In the genomic region with DNA sequence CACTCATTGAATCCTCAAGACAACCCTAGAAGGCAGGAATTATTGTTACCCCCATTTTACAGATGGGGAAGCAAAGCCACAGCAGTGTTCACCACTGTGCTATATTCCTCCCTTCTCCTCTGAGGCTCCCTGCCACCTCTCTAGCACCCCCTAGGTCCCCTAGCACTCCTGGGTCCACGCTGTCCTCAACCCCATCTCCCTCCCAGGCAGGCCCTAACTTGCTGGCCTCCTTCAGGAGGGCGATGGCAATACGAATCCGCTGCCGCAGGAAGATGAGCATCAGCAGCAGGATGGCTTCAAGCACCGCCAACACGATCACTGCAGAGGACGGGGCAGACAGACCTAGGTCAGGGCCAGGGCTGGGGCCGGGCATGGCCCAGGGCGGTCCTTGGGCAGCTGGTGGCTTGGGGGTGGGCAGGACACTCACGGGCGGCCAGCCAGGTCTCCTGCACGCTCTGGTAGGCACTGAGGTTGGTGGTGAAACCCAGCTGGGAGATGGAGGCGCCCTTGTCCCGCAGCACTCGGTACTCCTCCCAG, we compare ENCODE assay signal across 15 cellular contexts. TPM values are rescaled to one million over a fixed set of nuclear protein-coding genes. Genes with fewer than 3 reads are reported as not detected.
DNase-seq lines count a peak whose midpoint lies in the region; ATAC-seq and TF ChIP-seq lines count a peak whose summit lies in the region.
"Had no signal": no experiment of that assay in that cellular context is flagged by ENCODE, and none has a peak within 500 bp of the region (broad histone marks: within the 10 kb centered on the region; RNA-seq: fewer than 3 reads in every experiment).

No MANE protein-coding gene starts in this region.

- no peaks in the 10 kb centered on the region for H3K79me2 ChIP-seq in DOHH2 (ENCODE audit: control insufficient read depth, low read length)

- no peak for TF ChIP-seq POLR2A in IMR-90 (IDR thresholded peaks at IDR 0.05; ENCODE audit: low read depth, low read length)
- no peak for TF ChIP-seq POLR2A in adrenal gland (IDR thresholded peaks at IDR 0.05)

- intact Hi-C loops in IMR-90 (cut with micrococcal nuclease): no loop called here
- intact Hi-C loops in adrenal gland (cut with DNase I): no loop called here

- H3K4me3 ChIP-seq in DOHH2 (ENCODE audit: low read length): no peak overlapping the region
- no peak overlapping the region for H3K4me3 ChIP-seq in IMR-90 (ENCODE audit: insufficient read depth, low read depth, low read length)
- no peak overlapping the region for H3K4me3 ChIP-seq in adrenal gland
- H3K4me3 ChIP-seq: gastroesophageal sphincter, sigmoid colon had no signal

- WGBS in IMR-90 (ENCODE audit: extremely low coverage in 2 of 2, insufficient read length in 1 of 2), 2 experiments: 63% methylated on average over 12 of the region's 16 CpGs; no CpG with 5 or more reads in 1 of the 2 experiments
- WGBS in adrenal gland, 4 donors: 44 to 50% (median 46%) methylated on average over 11 to 16 of the region's 16 CpGs

- H3K9me3 Mint-ChIP-seq in mesothelial cell of epicardium: no peaks in the 10 kb centered on the region
- H3K9me3 Mint-ChIP-seq: activated B cell treated with CpG ODN at 0.5 μM for 24 hours; activated T-cell treated with anti-CD3 and anti-CD28 coated beads, Interleukin-2, amount 50 U/mL, for 24 hours; CD14-positive monocyte had no signal

- H3K23ac ChIP-seq in IMR-90 (ENCODE audit: low read depth, low read length): no peak overlapping the region

- no peak for DNase-seq in IMR-90
- peak in 6 of 7 donors; percentile 68 to 85 (median 78) for DNase-seq in adrenal gland
- no peak for DNase-seq in mesothelial cell of epicardium (ENCODE audit: low spot score in 2 of 2, unreplicated experiment in 2 of 2)
- DNase-seq in activated naive CD4-positive, alpha-beta T cell (lab: John Stamatoyannopoulos, UW): no peak
- DNase-seq in activated T-cell treated with anti-CD3 and anti-CD28 coated beads, Interleukin-2, amount 50 U/mL, for 1 hour: no peak
- no peak for DNase-seq in CD1c-positive myeloid dendritic cell (ENCODE audit: extremely low spot score)
- DNase-seq: activated B cell treated with CpG ODN at 0.5 μM for 24 hours; activated T-cell treated with anti-CD3 and anti-CD28 coated beads, Interleukin-2, amount 50 U/mL, for 24 hours; kidney glomerular epithelial cell; SIG-M5; sigmoid colon had no signal

- H2AFZ ChIP-seq in IMR-90 (replicated peaks; ENCODE audit: low read length, poor library complexity): peak overlapping the region; percentile 87

- H3K56ac ChIP-seq in IMR-90 (ENCODE audit: extremely low read depth, insufficient read depth, low read length): no peak overlapping the region

- H3F3A ChIP-seq in DOHH2 (ENCODE audit: control insufficient read depth, insufficient read depth): no peaks in the 10 kb centered on the region

- H3K36me3 ChIP-seq in DOHH2 (ENCODE audit: control insufficient read depth, low read length): no peaks in the 10 kb centered on the region
- H3K36me3 ChIP-seq in IMR-90 (ENCODE audit: control insufficient read depth, insufficient read depth, low read length): no peaks in the 10 kb centered on the region
- H3K36me3 ChIP-seq in adrenal gland (replicated peaks in 1 of 2): no peaks in the 10 kb centered on the region
- H3K36me3 ChIP-seq: gastroesophageal sphincter, sigmoid colon had no signal

- no peak for TF ChIP-seq RAD21 in IMR-90 (IDR thresholded peaks at IDR 0.05; ENCODE audit: low read length)

- no peaks in the 10 kb centered on the region for H3K27me3 Mint-ChIP-seq in mesothelial cell of epicardium (ENCODE audit: low read depth)
- H3K27me3 Mint-ChIP-seq: activated T-cell treated with anti-CD3 and anti-CD28 coated beads, Interleukin-2, amount 50 U/mL, for 24 hours had no signal

- H2BK15ac ChIP-seq in IMR-90 (ENCODE audit: low read depth, low read length): no peak overlapping the region

- H3K4me1 Mint-ChIP-seq in mesothelial cell of epicardium: peaks cover 6% of the 10 kb centered on the region
- H3K4me1 Mint-ChIP-seq: activated B cell treated with CpG ODN at 0.5 μM for 24 hours, CD14-positive monocyte had no signal

- no peaks in the 10 kb centered on the region for H3K9me2 ChIP-seq in DOHH2 (replicated peaks; ENCODE audit: control insufficient read depth, low read length)

- H4K20me1 ChIP-seq in DOHH2 (ENCODE audit: control insufficient read depth, insufficient read depth, low read depth, low read length) (no peaks in the 10 kb centered on the region), IMR-90 (ENCODE audit: insufficient read depth, low read length) (no peaks in the 10 kb centered on the region)

- H3K4me1 ChIP-seq in DOHH2 (ENCODE audit: control insufficient read depth, low read length): peaks cover 14% of the 10 kb centered on the region
- H3K4me1 ChIP-seq in IMR-90 (ENCODE audit: control insufficient read depth, insufficient read depth, low read length): peaks cover 8% of the 10 kb centered on the region
- peaks cover 16 to 20% of the 10 kb centered on the region in 2 donors for H3K4me1 ChIP-seq in adrenal gland (replicated peaks in 1 of 2)
- H3K4me1 ChIP-seq: gastroesophageal sphincter had no signal

- H3K27me3 ChIP-seq in DOHH2 (ENCODE audit: control insufficient read depth, low read length) (peaks cover 14% of the 10 kb centered on the region), IMR-90 (ENCODE audit: control insufficient read depth, insufficient read depth, low read length) (no peaks in the 10 kb centered on the region), adrenal gland (no peaks in the 10 kb centered on the region)
- H3K27me3 ChIP-seq: sigmoid colon had no signal

- H3K9me3 ChIP-seq in DOHH2 (ENCODE audit: control insufficient read depth, insufficient read depth, low read length) (no peaks in the 10 kb centered on the region), IMR-90 (ENCODE audit: control insufficient read depth, insufficient read depth, low read length) (no peaks in the 10 kb centered on the region), adrenal gland (replicated peaks in 1 of 3) (no peaks in the 10 kb centered on the region)
- H3K9me3 ChIP-seq: gastroesophageal sphincter, sigmoid colon had no signal

- peak overlapping the region in 1 of 2 experiments; percentile 60; a peak in 1 of 4 replicates for H4K8ac ChIP-seq in IMR-90 (ENCODE audit: low read depth in 2 of 2, low read length in 2 of 2)

- H3K79me1 ChIP-seq in IMR-90 (ENCODE audit: low read depth in 1 of 2, low read length in 2 of 2): no peaks in the 10 kb centered on the region

- H3K27ac Mint-ChIP-seq in mesothelial cell of epicardium: peak overlapping the region; percentile 47
- H3K27ac Mint-ChIP-seq: activated B cell treated with CpG ODN at 0.5 μM for 24 hours; activated T-cell treated with anti-CD3 and anti-CD28 coated beads, Interleukin-2, amount 50 U/mL, for 24 hours had no signal

- dilution Hi-C loops in IMR-90 (cut with HindIII; ENCODE audit: low sequenced_read_pairs, unreplicated experiment): no loop called here

- CTCF ChIA-PET in IMR-90 (lab: Yijun Ruan, JAX): interaction anchor here (0.6 kb wide), 1 partner anchor 116 kb away, joined by 4 read pairs; no protein-coding TSS in a partner anchor

- H3K27ac ChIP-seq in DOHH2 (ENCODE audit: low read depth, low read length) (no peak overlapping the region), IMR-90 (ENCODE audit: insufficient read depth, low read length) (no peak overlapping the region), adrenal gland (peak overlapping the region in 4 of 5 donors; percentile 12 to 89 (median 76))
- H3K27ac ChIP-seq: gastroesophageal sphincter, sigmoid colon had no signal

- ATAC-seq in IMR-90 (ENCODE audit: low read depth) (no peak), HG03457 (IDR thresholded peaks at IDR 0.05; ENCODE audit: unreplicated experiment) (no peak)
- ATAC-seq: gastroesophageal sphincter had no signal

- no peak overlapping the region; the same call in 1 of the 2 replicates for H4K5ac ChIP-seq in IMR-90 (ENCODE audit: low read depth, low read length)

- no peak overlapping the region for H2AK5ac ChIP-seq in IMR-90 (ENCODE audit: low read depth, low read length)

- peak overlapping the region; percentile 19; the same call in 1 of the 2 replicates for H3K14ac ChIP-seq in IMR-90 (replicated peaks; ENCODE audit: low read depth, low read length)

- TF ChIP-seq CTCF in DOHH2 (IDR thresholded peaks at IDR 0.05; ENCODE audit: low read depth, low read length, poor library complexity, severe bottlenecking) (peak; percentile 49), IMR-90 (conservative IDR thresholded peaks at IDR 0.05; ENCODE audit: low read depth, low read length) (no peak), adrenal gland (IDR thresholded peaks at IDR 0.05) (peak in 1 of 6 experiments; percentile 13), mesothelial cell of epicardium (IDR thresholded peaks at IDR 0.05; ENCODE audit: unreplicated experiment) (no peak)

- H3K4me3 Mint-ChIP-seq in mesothelial cell of epicardium: no peak overlapping the region
- H3K4me3 Mint-ChIP-seq: activated B cell treated with CpG ODN at 0.5 μM for 24 hours; activated T-cell treated with anti-CD3 and anti-CD28 coated beads, Interleukin-2, amount 50 U/mL, for 24 hours; CD14-positive monocyte had no signal

- peak overlapping the region; percentile 73 for H2AK9ac ChIP-seq in IMR-90 (replicated peaks; ENCODE audit: low read depth, low read length, poor library complexity)

- POLR2A ChIA-PET in IMR-90 (lab: Charles Lee; ENCODE audit: unreplicated experiment): no interaction called here

- in situ Hi-C loops in IMR-90 (cut with MboI; ENCODE audit: low sequenced_read_pairs): no loop called here

- no peak overlapping the region for H3K9ac ChIP-seq in IMR-90 (ENCODE audit: low read depth, low read length)

- no peak overlapping the region for H4K91ac ChIP-seq in IMR-90 (ENCODE audit: insufficient read depth, low read depth, low read length)

- no TSS peak for BruUV-seq in IMR-90 (replicated peaks; lab: Mats Ljungman, UMichigan)

- no peak overlapping the region for H3K4ac ChIP-seq in IMR-90 (ENCODE audit: low read depth, low read length)

- H2BK20ac ChIP-seq in IMR-90 (ENCODE audit: low read depth, low read length): no peak overlapping the region

- H3K9me1 ChIP-seq in IMR-90 (ENCODE audit: insufficient read depth, low read length): peaks cover 3% of the 10 kb centered on the region; the same call in 1 of the 2 replicates

- H3K18ac ChIP-seq in IMR-90 (ENCODE audit: low read depth, low read length): no peak overlapping the region; the same call in 1 of the 2 replicates

- H3K4me2 ChIP-seq in DOHH2 (ENCODE audit: low read length) (no peak overlapping the region), IMR-90 (ENCODE audit: low read depth, low read length) (no peak overlapping the region)

- H2BK5ac ChIP-seq in IMR-90 (ENCODE audit: low read depth, low read length, poor library complexity, severe bottlenecking): no peak overlapping the region

- no peak overlapping the region for H2BK120ac ChIP-seq in IMR-90 (ENCODE audit: low read depth, low read length)

- H3K36me3 Mint-ChIP-seq in mesothelial cell of epicardium: no peaks in the 10 kb centered on the region
- H3K36me3 Mint-ChIP-seq: CD14-positive monocyte had no signal

RNA-seq across cellular contexts. Expression of a gene that starts 7.8 kb away (rescaled TPM):
- total RNA-seq in IMR-90 (2012; rRNA removed) (23.6 and 28.5 TPM in 2 replicates), adrenal gland (100 to 1,000 TPM; 101 to 178 (median 118) TPM), mesothelial cell of epicardium (23.2 to 24.7 TPM (median 24.4 TPM) in 3 replicates)
- polyA plus RNA-seq in IMR-90 (2012; rRNA removed) (36.2 and 37.3 TPM in 2 replicates), adrenal gland (10 to 100 TPM; 57.8 to 94.7 (median 85.9) TPM)
- 32.0 and 40.9 TPM in 2 replicates for polyA plus RNA-seq in IMR-90 (2012; cell fraction: cytosol; rRNA removed)
- polyA plus RNA-seq in IMR-90 (2012; cell fraction: nucleus; rRNA removed; ENCODE audit: low replicate concordance): 19.7 and 24.8 TPM in 2 replicates

RNA-seq across cellular contexts. Expression of a gene that starts 8.3 kb away (rescaled TPM):
- total RNA-seq in IMR-90 (2012; rRNA removed) (0.36 TPM in 1 of 2 replicates, not detected in the other), adrenal gland (10 to 100 TPM in 7 of 8 donors, 1 to 10 TPM in 1; 9.1 to 30.1 (median 16.6) TPM), mesothelial cell of epicardium (0.40 to 0.94 TPM (median 0.66 TPM) in 3 replicates)
- polyA plus RNA-seq in IMR-90 (2012; rRNA removed) (0.14 and 0.19 TPM in 2 replicates), adrenal gland (1 to 10 TPM; 4.7 to 7.7 (median 5.1) TPM)
- 0.26 and 0.84 TPM in 2 replicates for polyA plus RNA-seq in IMR-90 (2012; cell fraction: cytosol; rRNA removed)
- polyA plus RNA-seq in IMR-90 (2012; cell fraction: nucleus; rRNA removed; ENCODE audit: low replicate concordance): 0.23 and 0.28 TPM in 2 replicates
- total RNA-seq: activated B cell treated with CpG ODN at 0.5 μM for 24 hours had no signal

RNA-seq across cellular contexts. Expression of a gene that starts 27.0 kb away (rescaled TPM):
- total RNA-seq in IMR-90 (2012; rRNA removed) (36.4 and 38.0 TPM in 2 replicates), adrenal gland (10 to 100 TPM; 25.1 to 67.6 (median 49.9) TPM), mesothelial cell of epicardium (127 to 135 TPM (median 129 TPM) in 3 replicates)
- polyA plus RNA-seq in IMR-90 (2012; rRNA removed) (47.7 and 51.2 TPM in 2 replicates), adrenal gland (100 to 1,000 TPM in 1 of 3 donors, 10 to 100 TPM in 2; 16.8 to 107 (median 59.4) TPM)
- polyA plus RNA-seq in IMR-90 (2012; cell fraction: cytosol; rRNA removed): 31.6 and 49.6 TPM in 2 replicates
- 155 and 310 TPM in 2 replicates for polyA plus RNA-seq in IMR-90 (2012; cell fraction: nucleus; rRNA removed; ENCODE audit: low replicate concordance)

RNA-seq across cellular contexts. Expression of a gene that starts 31.4 kb away (rescaled TPM):
- total RNA-seq in IMR-90 (2012; rRNA removed) (2.0 and 2.5 TPM in 2 replicates), adrenal gland (10 to 100 TPM in 1 of 8 donors, 1 to 10 TPM in 5, under 1 TPM in 2; 0.69 to 14.5 (median 2.5) TPM), mesothelial cell of epicardium (35.3 to 37.1 TPM (median 35.9 TPM) in 3 replicates)
- polyA plus RNA-seq in IMR-90 (2012; rRNA removed) (8.1 and 8.5 TPM in 2 replicates), adrenal gland (1 to 10 TPM; 1.7 to 4.8 (median 2.6) TPM)
- polyA plus RNA-seq in IMR-90 (2012; cell fraction: cytosol; rRNA removed): 2.5 and 4.5 TPM in 2 replicates
- polyA plus RNA-seq in IMR-90 (2012; cell fraction: nucleus; rRNA removed; ENCODE audit: low replicate concordance): 2.0 and 2.9 TPM in 2 replicates
- polyA plus RNA-seq: CD14-positive monocyte had no signal

RNA-seq across cellular contexts. Expression of a gene that starts 42.9 kb away (rescaled TPM):
- 93.6 and 118 TPM in 2 replicates for total RNA-seq in IMR-90 (2012; rRNA removed)
- polyA plus RNA-seq in IMR-90 (2012; rRNA removed): 59.4 and 61.1 TPM in 2 replicates
- polyA plus RNA-seq in IMR-90 (2012; cell fraction: cytosol; rRNA removed): 37.3 and 63.5 TPM in 2 replicates
- 23.4 and 49.3 TPM in 2 replicates for polyA plus RNA-seq in IMR-90 (2012; cell fraction: nucleus; rRNA removed; ENCODE audit: low replicate concordance)
- total RNA-seq in adrenal gland: 100 to 1,000 TPM; 156 to 424 (median 244) TPM
- 100 to 1,000 TPM in 1 of 3 donors, 10 to 100 TPM in 2; 29.0 to 102 (median 38.6) TPM for polyA plus RNA-seq in adrenal gland
- 105 to 109 TPM (median 108 TPM) in 3 replicates for total RNA-seq in mesothelial cell of epicardium

Comparison
In these comparisons a context has a peak if more than half of its experiments do, and no peak if none do; other contexts are left out.
1. H3K27ac ChIP-seq: peak in adrenal gland (4 of 5); none in DOHH2 (single experiment) and IMR-90 (single experiment).
2. DNase-seq: peak in adrenal gland (6 of 7); none in IMR-90 (single experiment), mesothelial cell of epicardium (0 of 2), activated naive CD4-positive, alpha-beta T cell (0 of 4), activated T-cell treated with anti-CD3 and anti-CD28 coated beads, Interleukin-2, amount 50 U/mL, for 1 hour (single experiment) and CD1c-positive myeloid dendritic cell (single experiment).